8 cellular contexts compared by ENCODE assay signal in the genomic region with DNA sequence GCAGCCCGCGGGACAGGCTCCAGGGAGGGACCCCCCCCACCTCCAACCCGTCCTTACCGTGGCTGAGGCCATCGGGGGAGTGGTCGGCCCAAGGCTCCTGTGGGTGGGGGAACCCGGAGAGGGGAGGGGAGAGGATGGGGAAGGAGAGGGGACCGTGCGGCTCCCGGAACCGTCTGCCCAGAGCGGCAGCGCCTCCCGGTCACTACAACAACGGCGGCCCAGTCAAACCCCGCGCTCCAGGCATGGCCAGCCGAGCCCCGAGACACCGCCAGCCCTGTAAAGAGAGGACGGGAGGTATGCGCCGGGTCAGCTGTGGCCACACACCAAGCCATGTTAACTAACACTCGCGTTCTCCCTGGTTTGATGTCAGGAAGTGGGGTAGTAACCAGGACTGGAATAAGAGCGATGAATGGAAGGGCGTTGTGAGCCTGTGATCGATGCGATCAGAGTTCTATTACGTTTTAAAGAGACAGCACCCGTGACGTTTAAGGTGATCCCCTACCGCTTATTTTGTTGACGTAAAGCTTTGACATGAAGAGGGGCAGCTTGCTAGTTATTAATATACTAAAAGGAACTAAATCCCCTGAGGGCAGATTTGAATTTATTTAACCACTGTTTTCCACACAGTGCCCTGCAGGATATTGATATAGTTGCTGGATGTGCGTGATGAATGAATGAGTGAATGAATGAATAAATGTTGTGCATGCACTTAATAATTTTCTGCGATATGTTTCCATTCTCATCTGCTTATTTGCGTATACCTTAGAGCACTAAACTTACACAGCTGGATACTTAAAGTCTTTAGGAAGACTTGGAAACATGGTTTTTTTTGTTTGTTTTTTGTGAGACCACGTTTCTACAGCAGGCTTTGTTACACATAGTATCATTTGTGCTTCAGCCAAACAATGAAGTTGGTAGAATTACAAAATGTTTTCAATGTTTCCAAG. TPM values are rescaled to one million over a fixed set of nuclear protein-coding genes. Genes with fewer than 3 reads are reported as not detected.
DNase-seq lines count a peak whose midpoint lies in the region; FAIRE-seq and TF ChIP-seq lines count a peak whose summit lies in the region.

A gene (minus strand): TSS at position 224 of the 947 bp plus-strand sequence. CDS start 152 bp downstream, at position 72.

- H3K4me2 ChIP-seq in neural progenitor cell = peak within 1 kb of the TSS; percentile 82

- H2AFZ ChIP-seq in neural progenitor cell (replicated peaks) = peak within 1 kb of the TSS; percentile 96

- no peaks in the 10 kb centered on the region for H3K27me3 ChIP-seq in neural progenitor cell

- H3K4me1 Mint-ChIP-seq in HFFc6 (ENCODE audit: low read depth) (peaks cover 44% of the 10 kb centered on the region), neural progenitor cell (peaks cover 30% of the 10 kb centered on the region)

- peak within 1 kb of the TSS; percentile 93 for H3K4me3 ChIP-seq in neural progenitor cell

- H3K36me3 ChIP-seq in neural progenitor cell = no peaks in the 10 kb centered on the region

- H3K4me3 Mint-ChIP-seq in HFFc6 (peak within 1 kb of the TSS; percentile 98), neural progenitor cell (peak within 1 kb of the TSS; percentile 94)

- H3K9me3 ChIP-seq in neural progenitor cell (ENCODE audit: low read depth) = no peaks in the 10 kb centered on the region

- no peak within 1 kb of the TSS for H3K27ac ChIP-seq in neural progenitor cell

- H3K27ac Mint-ChIP-seq in HFFc6 (peak within 1 kb of the TSS; percentile 98), neural progenitor cell (peak within 1 kb of the TSS; percentile 82)

- peaks cover 12% of the 10 kb centered on the region for H3F3A ChIP-seq in neural progenitor cell (ENCODE audit: low read depth)

- H3K9ac ChIP-seq in neural progenitor cell = peak within 1 kb of the TSS; percentile 8

- peak; percentile 56 for DNase-seq in GM04503 (ENCODE audit: low read depth)
- DNase-seq in HFFc6 = peak; percentile 77
- peak; percentile 79 for DNase-seq in MV-4-11 (lab: John Stamatoyannopoulos, UW)
- DNase-seq in SK-MEL-5 (ENCODE audit: low read depth, low spot score) = peak; percentile 87
- DNase-seq in activated naive CD4-positive, alpha-beta T cell treated with Interleukin-2 at 50 U/mL for 16 hours = peak; percentile 75
- DNase-seq in frontal cortex (ENCODE audit: low spot score in 2 of 2) = peak; percentile 74 to 81
- peak; percentile 90 for DNase-seq in neural progenitor cell (ENCODE audit: low spot score)
- peak; percentile 54 for DNase-seq in stromal cell of bone marrow (ENCODE audit: low read depth)

- TF ChIP-seq CTCF in HFFc6 (IDR thresholded peaks at IDR 0.05) = no peak
- TF ChIP-seq CTCF in neural progenitor cell (IDR thresholded peaks at IDR 0.05) = no peak

- H3K27me3 Mint-ChIP-seq in HFFc6 (ENCODE audit: insufficient read depth) = peaks cover 2% of the 10 kb centered on the region; the same call in 1 of the 2 replicates
- H3K27me3 Mint-ChIP-seq in neural progenitor cell (ENCODE audit: insufficient read depth, low read depth) = no peaks in the 10 kb centered on the region

- peaks cover 7% of the 10 kb centered on the region for H3K79me2 ChIP-seq in neural progenitor cell (ENCODE audit: low read depth)

- no peak for FAIRE-seq in frontal cortex (lab: Jason Lieb, UNC)

- no peaks in the 10 kb centered on the region for H3K4me1 ChIP-seq in neural progenitor cell

- peaks cover 17% of the 10 kb centered on the region for H3K36me3 Mint-ChIP-seq in HFFc6 (ENCODE audit: low read depth)
- peaks cover 17% of the 10 kb centered on the region for H3K36me3 Mint-ChIP-seq in neural progenitor cell

- H3K9me3 Mint-ChIP-seq in HFFc6 (no peaks in the 10 kb centered on the region), neural progenitor cell (no peaks in the 10 kb centered on the region)

- H4K20me1 ChIP-seq in neural progenitor cell (ENCODE audit: low read depth) = no peaks in the 10 kb centered on the region

- in situ Hi-C loops in SK-MEL-5 (cut with HindIII; ENCODE audit: low pct_unique_long_range_greater_than_20kb, low sequenced_read_pairs) = no loop called here

RNA-seq across cellular contexts. Expression of the gene that starts here (rescaled TPM):
- total RNA-seq in HFFc6 (2021; fragmentation: NEBNext Ultra II Directional; extraction: Animal tissue kit (Norgen Biotek cat#: 25700)) = 10 to 100 TPM; 10.4 to 12.6 (median 11.1) TPM
- total RNA-seq in SK-MEL-5 (2014; rRNA removed; shearing (Covaris generic)) = 13.0 and 15.2 TPM in 2 replicates
- 9.3 and 14.2 TPM in 2 replicates for polyA plus RNA-seq in SK-MEL-5 (2015; cell fraction: cytosol; rRNA removed)
- polyA plus RNA-seq in SK-MEL-5 (2015; cell fraction: nucleus; rRNA removed) = 10.0 and 10.8 TPM in 2 replicates
- 93.8 TPM for total RNA-seq in frontal cortex
- total RNA-seq in neural progenitor cell (ENCODE audit: low replicate concordance) = 32.4 and 40.3 TPM in 2 replicates
